7 cellular contexts compared by ENCODE assay signal in genomic region chr3:24003466-24003865, GRCh38.
"Had no signal": no experiment of that assay in that cellular context is flagged by ENCODE, and none has a peak within 500 bp of the region (broad histone marks: within the 10 kb centered on the region; RNA-seq: fewer than 3 reads in every experiment).

No MANE protein-coding gene starts in this region.

- ATAC-seq: HCT116 had no signal

- H2AFZ ChIP-seq: GM23248 had no signal

- H3K4me3 ChIP-seq: GM23248, HAP-1 had no signal

- H3K36me3 ChIP-seq: HAP-1 had no signal

- DNase-seq: GM23248, GOT3, H7, IMR-90, KBM-7 had no signal

- H3K9me3 ChIP-seq: HAP-1 had no signal

- H3K27ac ChIP-seq: GM23248 had no signal

- H3K9ac ChIP-seq: GM23248 had no signal
